ENCODE assay signal across 8 cellular contexts in genomic region chr11:76669901-76670474, GRCh38. TPM values are rescaled to one million over a fixed set of nuclear protein-coding genes. Genes with fewer than 3 reads are reported as not detected.
DNase-seq lines count a peak whose midpoint lies in the region; ATAC-seq and TF ChIP-seq lines count a peak whose summit lies in the region.

No MANE protein-coding gene starts in this region.

- H3K36me3 Mint-ChIP-seq in activated naive CD4-positive, alpha-beta T cell treated with anti-CD3 and anti-CD28 coated beads, Interleukin-2, amount 10 ng/mL, durations not matched to agents 7 days and 5 days, result no peaks in the 10 kb centered on the region
- H3K36me3 Mint-ChIP-seq in type B pancreatic cell, result no peaks in the 10 kb centered on the region

- TF ChIP-seq CTCF in cardiac fibroblast (IDR thresholded peaks at IDR 0.05; ENCODE audit: low read depth, low read length), result no peak
- no peak for TF ChIP-seq CTCF in lower lobe of right lung (IDR thresholded peaks at IDR 0.05)
- no peak for TF ChIP-seq CTCF in type B pancreatic cell (conservative IDR thresholded peaks at IDR 0.05)

- no peaks in the 10 kb centered on the region for H3K9me3 Mint-ChIP-seq in activated naive CD4-positive, alpha-beta T cell treated with anti-CD3 and anti-CD28 coated beads, Interleukin-2, amount 10 ng/mL, durations not matched to agents 7 days and 5 days
- H3K9me3 Mint-ChIP-seq in type B pancreatic cell, result no peaks in the 10 kb centered on the region

- no peaks in the 10 kb centered on the region for H3K9me3 ChIP-seq in lower lobe of right lung

- H3K36me3 ChIP-seq in lower lobe of right lung, result no peaks in the 10 kb centered on the region

- peak overlapping the region; percentile 81 for H3K27ac ChIP-seq in lower lobe of right lung

- H3K4me1 Mint-ChIP-seq in activated naive CD4-positive, alpha-beta T cell treated with anti-CD3 and anti-CD28 coated beads, Interleukin-2, amount 10 ng/mL, durations not matched to agents 7 days and 5 days, result peaks cover 35% of the 10 kb centered on the region
- H3K4me1 Mint-ChIP-seq in type B pancreatic cell (ENCODE audit: unreplicated experiment), result peaks cover 19% of the 10 kb centered on the region

- intact Hi-C loops in lower lobe of right lung (cut with DNase I), result no loop called here

- peak overlapping the region; percentile 60 to 62 for H3K4me3 ChIP-seq in cardiac fibroblast (replicated peaks in 1 of 2; ENCODE audit: low read depth in 2 of 2, low read length in 2 of 2)
- H3K4me3 ChIP-seq in lower lobe of right lung, result peak overlapping the region; percentile 77

- no peak for DNase-seq in activated naive CD4-positive, alpha-beta T cell treated with anti-CD3 and anti-CD28 coated beads, Interleukin-2, amount 10 ng/mL, durations not matched to agents 7 days and 5 days
- no peak for DNase-seq in activated naive CD4-positive, alpha-beta T cell (lab: John Stamatoyannopoulos, UW)
- DNase-seq in cardiac fibroblast (ENCODE audit: low read depth in 2 of 2) (peak; percentile 91), lower lobe of right lung (peak; percentile 41), type B pancreatic cell (ENCODE audit: extremely low spot score, unreplicated experiment) (no peak), H4 (ENCODE audit: low spot score) (no peak), D341Med (ENCODE audit: low spot score) (no peak), NCI-H524 (lab: John Stamatoyannopoulos, UW) (no peak)

- peaks cover 18% of the 10 kb centered on the region for H3K27me3 ChIP-seq in lower lobe of right lung (ENCODE audit: low read depth)

- peak overlapping the region; percentile 59 for H3K4me3 Mint-ChIP-seq in activated naive CD4-positive, alpha-beta T cell treated with anti-CD3 and anti-CD28 coated beads, Interleukin-2, amount 10 ng/mL, durations not matched to agents 7 days and 5 days
- peak overlapping the region; percentile 83 for H3K4me3 Mint-ChIP-seq in type B pancreatic cell

- H3K4me1 ChIP-seq in lower lobe of right lung, result peaks cover 57% of the 10 kb centered on the region

- ATAC-seq in lower lobe of right lung, result no peak

- no peak overlapping the region for H3K27ac Mint-ChIP-seq in activated naive CD4-positive, alpha-beta T cell treated with anti-CD3 and anti-CD28 coated beads, Interleukin-2, amount 10 ng/mL, durations not matched to agents 7 days and 5 days
- no peak overlapping the region for H3K27ac Mint-ChIP-seq in type B pancreatic cell

- H3K27me3 Mint-ChIP-seq in activated naive CD4-positive, alpha-beta T cell treated with anti-CD3 and anti-CD28 coated beads, Interleukin-2, amount 10 ng/mL, durations not matched to agents 7 days and 5 days, result peaks cover 57% of the 10 kb centered on the region
- peaks cover 29% of the 10 kb centered on the region for H3K27me3 Mint-ChIP-seq in type B pancreatic cell

- CTCF ChIA-PET in activated naive CD4-positive, alpha-beta T cell treated with anti-CD3 and anti-CD28 coated beads, Interleukin-2, amount 10 ng/mL, durations not matched to agents 7 days and 5 days (lab: Charles Lee), result no interaction called here

RNA-seq across cellular contexts. Expression of gene LRRC32, which starts 0.6 kb away (rescaled TPM):
- total RNA-seq in lower lobe of right lung, result 121 TPM
- total RNA-seq in type B pancreatic cell (ENCODE audit: low replicate concordance), result 4.3 and 5.4 TPM in 2 replicates
- 0.04 and 0.29 TPM in 2 replicates for total RNA-seq in H4 (2014; rRNA removed; shearing (Covaris generic))

Comparison
In these comparisons a context has a peak if more than half of its experiments do, and no peak if none do; other contexts are left out.
1. DNase-seq: peak in cardiac fibroblast (2 of 2) and lower lobe of right lung (single experiment); none in activated naive CD4-positive, alpha-beta T cell treated with anti-CD3 and anti-CD28 coated beads, Interleukin-2, amount 10 ng/mL, durations not matched to agents 7 days and 5 days (single experiment), activated naive CD4-positive, alpha-beta T cell (0 of 4), type B pancreatic cell (single experiment), H4 (single experiment), D341Med (single experiment) and NCI-H524 (0 of 2).
2. RNA of gene LRRC32, which starts 0.6 kb away (total RNA-seq): 121 TPM in lower lobe of right lung (single experiment); 4.3 to 5.4 TPM in type B pancreatic cell and 0.04 to 0.29 TPM in H4; every median in the first group is over 10 times any median in the second.